In the genomic region with DNA sequence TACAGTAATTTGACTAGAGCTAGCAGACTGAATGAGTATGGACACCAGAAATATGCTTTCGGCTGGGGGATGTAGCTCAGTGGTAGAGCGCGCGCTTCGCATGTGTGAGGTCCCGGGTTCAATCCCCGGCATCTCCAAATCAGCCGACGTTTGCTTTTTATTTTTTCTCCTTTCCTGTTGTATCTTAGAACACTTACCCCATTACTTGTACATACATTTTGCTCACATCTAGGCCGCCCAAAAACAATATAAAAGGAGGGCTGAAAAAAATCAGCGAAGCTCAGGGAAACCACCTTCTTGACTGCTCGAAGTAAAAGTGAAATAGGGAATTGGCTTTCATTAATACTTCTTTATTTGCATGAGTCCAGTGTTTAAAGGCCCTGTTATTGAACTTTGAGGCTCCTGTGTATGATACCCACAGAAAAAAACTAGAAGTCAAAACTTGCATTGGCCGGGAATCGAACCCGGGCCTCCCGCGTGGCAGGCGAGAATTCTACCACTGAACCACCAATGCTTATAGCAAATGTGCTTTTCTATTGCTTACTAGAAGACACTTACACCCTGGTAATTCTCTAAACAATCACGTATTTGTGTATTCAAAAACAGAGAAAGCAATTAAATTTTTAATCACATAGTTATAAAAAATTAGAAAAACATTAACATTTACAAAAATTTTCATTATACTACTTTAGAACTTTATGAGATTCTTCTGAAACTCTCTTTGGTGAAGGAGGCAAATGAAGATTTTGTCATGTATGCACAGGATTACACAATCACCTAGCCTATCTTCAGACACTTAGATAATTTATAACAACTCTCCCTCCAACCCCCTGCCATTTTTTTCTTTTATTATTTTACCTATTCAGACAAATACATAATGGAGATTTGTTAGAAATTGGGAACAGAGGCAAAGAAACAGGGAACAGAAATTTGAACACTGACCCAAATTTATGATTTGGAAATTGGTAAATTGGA, we compare ENCODE assay signal across 8 cellular contexts. TPM values are rescaled to one million over a fixed set of nuclear protein-coding genes. Genes with fewer than 3 reads are reported as not detected.
DNase-seq lines count a peak whose midpoint lies in the region; ATAC-seq and TF ChIP-seq lines count a peak whose summit lies in the region.

No MANE protein-coding gene starts in this region.

- H3K27me3 ChIP-seq in HAP-1 (ENCODE audit: low read depth) (no peaks in the 10 kb centered on the region), neural cell (ENCODE audit: insufficient read depth, low read depth, low read length) (no peaks in the 10 kb centered on the region)

- no peaks in the 10 kb centered on the region for H3K36me3 ChIP-seq in HAP-1 (replicated peaks)
- no peaks in the 10 kb centered on the region for H3K36me3 ChIP-seq in neural cell (ENCODE audit: insufficient read depth, low read length)

- H3F3A ChIP-seq in neural cell (ENCODE audit: insufficient read depth, low read length, poor library complexity, severe bottlenecking) = peaks cover 3% of the 10 kb centered on the region

- TF ChIP-seq RAD21 in neural cell (conservative IDR thresholded peaks at IDR 0.05) = no peak

- H3K9ac ChIP-seq in neural cell (ENCODE audit: low read length) = peak overlapping the region; percentile 66

- no peaks in the 10 kb centered on the region for H3K79me2 ChIP-seq in neural cell (replicated peaks; ENCODE audit: insufficient read depth, low read length)

- peak overlapping the region; percentile 23 for H2AFZ ChIP-seq in neural cell (ENCODE audit: low read depth, low read length)

- peaks cover 5% of the 10 kb centered on the region for H3K4me1 ChIP-seq in HAP-1

- DNase-seq in EH (ENCODE audit: low read depth) (peak; percentile 86), HAP-1 (ENCODE audit: low spot score in 2 of 2) (peak; percentile 75 to 78), M059J (ENCODE audit: low read depth) (peak; percentile 71), SIG-M5 (lab: John Stamatoyannopoulos, UW) (peak; percentile 30), activated gamma-delta T cell treated with Interleukin-2 at 50 U/mL for 16 hours (peak; percentile 79), foreskin fibroblast (peak; percentile 68 to 88)
- peak; percentile 78 for DNase-seq in stimulated activated naive CD8-positive, alpha-beta T cell treated with anti-CD3 and anti-CD28 coated beads, Interleukin-15, Interleukin-2, amounts not matched to agents 100 U/mL and 50 U/mL, for 24 hours

- peak; percentile 20 for TF ChIP-seq EP300 in neural cell (conservative IDR thresholded peaks at IDR 0.05; ENCODE audit: poor library complexity, severe bottlenecking)

- no peaks in the 10 kb centered on the region for H4K20me1 ChIP-seq in neural cell (ENCODE audit: insufficient read depth)

- no peaks in the 10 kb centered on the region for H3K9me2 ChIP-seq in neural cell (ENCODE audit: insufficient read depth, low read length)

- H3K4me3 ChIP-seq in HAP-1 = peak overlapping the region; percentile 44
- peak overlapping the region; percentile 64 to 72 for H3K4me3 ChIP-seq in foreskin fibroblast (ENCODE audit: low read depth in 1 of 2, low read length in 2 of 2)
- peak overlapping the region; percentile 84 for H3K4me3 ChIP-seq in neural cell (ENCODE audit: low read length)

- in situ Hi-C loops in HAP-1 (cut with MboI; ENCODE audit: low sequenced_read_pairs) = no loop called here

- H3K4me2 ChIP-seq in neural cell (ENCODE audit: low read length) = peak overlapping the region; percentile 67

- peak; percentile 90 for ATAC-seq in stimulated activated naive CD8-positive, alpha-beta T cell treated with anti-CD3 and anti-CD28 coated beads, Interleukin-15, Interleukin-2, amounts not matched to agents 100 U/mL and 50 U/mL, for 24 hours

- H3K9me3 ChIP-seq in HAP-1 (no peaks in the 10 kb centered on the region), neural cell (ENCODE audit: low read length) (no peaks in the 10 kb centered on the region)

- H3K27ac ChIP-seq in neural cell (ENCODE audit: low read length) = peak overlapping the region; percentile 72

- TF ChIP-seq CTCF in foreskin fibroblast (IDR thresholded peaks at IDR 0.05; ENCODE audit: low read depth, low read length) (no peak), neural cell (IDR thresholded peaks at IDR 0.05; ENCODE audit: poor library complexity, severe bottlenecking) (no peak)

TF ChIP-seq in neural cell, 6 proteins besides CTCF, POLR2A, EP300 and RAD21:
- TF ChIP-seq TAF1 (IDR thresholded peaks at IDR 0.05; ENCODE audit: low read depth) (no peak), EZH2 (IDR thresholded peaks at IDR 0.05; ENCODE audit: borderline replicate concordance, insufficient read depth, low read length, poor library complexity, severe bottlenecking) (no peak), MXI1 (conservative IDR thresholded peaks at IDR 0.05; ENCODE audit: poor library complexity, severe bottlenecking) (no peak), SMC3 (conservative IDR thresholded peaks at IDR 0.05; ENCODE audit: poor library complexity) (peak; percentile 41)

RNA-seq across cellular contexts. Expression of a gene that starts 35.2 kb away (rescaled TPM):
- 45.8 and 82.4 TPM in 2 replicates for total RNA-seq in M059J (2014; rRNA removed; shearing (Covaris generic))
- polyA plus RNA-seq in neural cell = 1.9 and 3.5 TPM in 2 replicates
- 7.9 and 11.2 TPM in 2 replicates for polyA minus RNA-seq in neural cell

Comparison
In these comparisons a context has a peak if more than half of its experiments do, and no peak if none do; other contexts are left out.
1. Peak in every context shown above with its lines: DNase-seq, ATAC-seq, H3K4me3 ChIP-seq and H3K27ac ChIP-seq.
2. DNase-seq: peak in every context shown above with its lines; median percentile 86 in EH; 79 in activated gamma-delta T cell treated with Interleukin-2 at 50 U/mL for 16 hours; 78 in foreskin fibroblast; 78 in stimulated activated naive CD8-positive, alpha-beta T cell treated with anti-CD3 and anti-CD28 coated beads, Interleukin-15, Interleukin-2, amounts not matched to agents 100 U/mL and 50 U/mL, for 24 hours; 76 in HAP-1; 71 in M059J; 30 in SIG-M5.